In the genomic region with DNA sequence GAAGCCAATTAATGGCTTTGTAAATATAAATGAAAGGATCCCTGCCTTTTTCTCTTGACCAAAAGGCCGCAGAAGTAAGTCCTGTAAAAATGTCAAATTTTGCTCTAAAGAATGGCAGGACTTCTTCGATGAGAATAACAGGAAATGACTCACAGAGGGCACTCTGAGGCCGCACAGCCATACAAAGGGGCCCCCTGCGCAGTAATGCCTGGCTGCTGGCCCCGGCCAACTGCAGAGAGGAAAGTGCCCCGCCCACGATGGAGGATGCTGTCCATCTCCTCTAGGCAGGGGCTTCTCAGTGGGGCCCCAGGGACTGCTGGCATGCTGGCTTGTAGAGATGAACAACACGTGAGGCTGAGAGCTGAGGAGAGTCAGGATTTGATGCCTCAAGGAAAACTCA, we compare ENCODE assay signal across 9 cellular contexts. TPM values are rescaled to one million over a fixed set of nuclear protein-coding genes. Genes with fewer than 3 reads are reported as not detected.
DNase-seq lines count a peak whose midpoint lies in the region; ATAC-seq, FAIRE-seq and TF ChIP-seq lines count a peak whose summit lies in the region.
"Had no signal": no experiment of that assay in that cellular context is flagged by ENCODE, and none has a peak within 500 bp of the region (broad histone marks: within the 10 kb centered on the region; RNA-seq: fewer than 3 reads in every experiment).

No MANE protein-coding gene starts in this region.

- H3K9me3 Mint-ChIP-seq in activated naive CD8-positive, alpha-beta T cell treated with anti-CD3 and anti-CD28 coated beads, Interleukin-2, amount 10 ng/mL, durations not matched to agents 7 days and 5 days = peaks cover 2% of the 10 kb centered on the region
- no peaks in the 10 kb centered on the region for H3K9me3 Mint-ChIP-seq in stimulated activated naive CD8-positive, alpha-beta T cell treated with anti-CD3 and anti-CD28 coated beads, Interleukin-15, Interleukin-2, amounts not matched to agents 100 ng/mL and 50 ng/mL, for 24 hours

- no peak for TF ChIP-seq CTCF in kidney (IDR thresholded peaks at IDR 0.05; ENCODE audit: borderline replicate concordance, extremely low read depth, insufficient read depth)

- no peak overlapping the region for H3K27ac ChIP-seq in kidney (ENCODE audit: low read depth in 2 of 2, low read length in 2 of 2)

- no peak overlapping the region for H3K4me3 ChIP-seq in kidney (ENCODE audit: low read length in 2 of 2)

- H3K4me1 Mint-ChIP-seq in activated naive CD8-positive, alpha-beta T cell treated with anti-CD3 and anti-CD28 coated beads, Interleukin-2, amount 10 ng/mL, durations not matched to agents 7 days and 5 days = peaks cover 9% of the 10 kb centered on the region
- H3K4me1 Mint-ChIP-seq in stimulated activated naive CD8-positive, alpha-beta T cell treated with anti-CD3 and anti-CD28 coated beads, Interleukin-15, Interleukin-2, amounts not matched to agents 100 ng/mL and 50 ng/mL, for 24 hours (ENCODE audit: low read depth) = peaks cover 16% of the 10 kb centered on the region

- H3K4me1 ChIP-seq in kidney (ENCODE audit: control insufficient read depth in 1 of 2, insufficient read depth in 1 of 2, low read depth in 1 of 2, low read length in 2 of 2) = no peaks in the 10 kb centered on the region

- ATAC-seq in GM19043 (IDR thresholded peaks at IDR 0.05; ENCODE audit: low read depth, unreplicated experiment) = peak; percentile 59
- ATAC-seq in activated naive CD8-positive, alpha-beta T cell treated with anti-CD3 and anti-CD28 coated beads, Interleukin-2, amount 10 ng/mL, durations not matched to agents 7 days and 5 days (ENCODE audit: low read depth) = peak; percentile 87
- no peak for ATAC-seq in HG03025 (IDR thresholded peaks at IDR 0.05; ENCODE audit: low FRiP score, unreplicated experiment)
- no peak for ATAC-seq in GM21390 (IDR thresholded peaks at IDR 0.05; ENCODE audit: unreplicated experiment)

- H3K4me3 Mint-ChIP-seq in activated naive CD8-positive, alpha-beta T cell treated with anti-CD3 and anti-CD28 coated beads, Interleukin-2, amount 10 ng/mL, durations not matched to agents 7 days and 5 days = no peak overlapping the region
- H3K4me3 Mint-ChIP-seq in stimulated activated naive CD8-positive, alpha-beta T cell treated with anti-CD3 and anti-CD28 coated beads, Interleukin-15, Interleukin-2, amounts not matched to agents 100 ng/mL and 50 ng/mL, for 24 hours = no peak overlapping the region

- intact Hi-C loops in kidney (cut with DNase I) = no loop called here

- DNase-seq in MV-4-11 (lab: John Stamatoyannopoulos, UW) (peak; percentile 87), kidney (peak; percentile 78), NCI-H1105 treated with DMSO at 0.1 percent for 48 hours (lab: John Stamatoyannopoulos, UW) (no peak)
- DNase-seq in activated naive CD8-positive, alpha-beta T cell treated with anti-CD3 and anti-CD28 coated beads, Interleukin-2, amount 10 ng/mL, durations not matched to agents 7 days and 5 days = peak; percentile 47

- peak overlapping the region; percentile 53 for H3K27ac Mint-ChIP-seq in activated naive CD8-positive, alpha-beta T cell treated with anti-CD3 and anti-CD28 coated beads, Interleukin-2, amount 10 ng/mL, durations not matched to agents 7 days and 5 days
- peak overlapping the region; percentile 85 for H3K27ac Mint-ChIP-seq in stimulated activated naive CD8-positive, alpha-beta T cell treated with anti-CD3 and anti-CD28 coated beads, Interleukin-15, Interleukin-2, amounts not matched to agents 100 ng/mL and 50 ng/mL, for 24 hours

- H3K9me3 ChIP-seq in kidney (ENCODE audit: control insufficient read depth in 1 of 2, low read length in 2 of 2) = no peaks in the 10 kb centered on the region

- POLR2A ChIA-PET in activated naive CD8-positive, alpha-beta T cell treated with anti-CD3 and anti-CD28 coated beads, Interleukin-2, amount 10 ng/mL, durations not matched to agents 7 days and 5 days (lab: Charles Lee) = no interaction called here

- no peak overlapping the region for H3K9ac ChIP-seq in kidney (ENCODE audit: low read length in 2 of 2)

- peaks cover 8% of the 10 kb centered on the region for H3K27me3 Mint-ChIP-seq in activated naive CD8-positive, alpha-beta T cell treated with anti-CD3 and anti-CD28 coated beads, Interleukin-2, amount 10 ng/mL, durations not matched to agents 7 days and 5 days
- H3K27me3 Mint-ChIP-seq in stimulated activated naive CD8-positive, alpha-beta T cell treated with anti-CD3 and anti-CD28 coated beads, Interleukin-15, Interleukin-2, amounts not matched to agents 100 ng/mL and 50 ng/mL, for 24 hours = peaks cover 4% of the 10 kb centered on the region

- H3K36me3 ChIP-seq in kidney (ENCODE audit: control insufficient read depth in 1 of 2, insufficient read depth in 2 of 2, low read length in 2 of 2) = no peaks in the 10 kb centered on the region

- H3K36me3 Mint-ChIP-seq in activated naive CD8-positive, alpha-beta T cell treated with anti-CD3 and anti-CD28 coated beads, Interleukin-2, amount 10 ng/mL, durations not matched to agents 7 days and 5 days = peaks cover 2% of the 10 kb centered on the region
- H3K36me3 Mint-ChIP-seq in stimulated activated naive CD8-positive, alpha-beta T cell treated with anti-CD3 and anti-CD28 coated beads, Interleukin-15, Interleukin-2, amounts not matched to agents 100 ng/mL and 50 ng/mL, for 24 hours (ENCODE audit: low read depth) = no peaks in the 10 kb centered on the region

- no peak for FAIRE-seq in kidney (lab: Jason Lieb, UNC)

RNA-seq across cellular contexts. Expression of a gene that starts 18.1 kb away (rescaled TPM):
- total RNA-seq in activated naive CD8-positive, alpha-beta T cell treated with anti-CD3 and anti-CD28 coated beads, Interleukin-2, amount 10 ng/mL, durations not matched to agents 7 days and 5 days = not detected
- total RNA-seq in kidney = not detected
- polyA plus RNA-seq in kidney (ENCODE audit: insufficient read depth, low read depth, low replicate concordance) = not detected
- total RNA-seq: NCI-H460 had no signal

Comparison
In these comparisons a context has a peak if more than half of its experiments do, and no peak if none do; other contexts are left out.
1. ATAC-seq: peak in GM19043 (single experiment) and activated naive CD8-positive, alpha-beta T cell treated with anti-CD3 and anti-CD28 coated beads, Interleukin-2, amount 10 ng/mL, durations not matched to agents 7 days and 5 days (single experiment); none in HG03025 (single experiment) and GM21390 (single experiment).